ENCODE assay signal across 14 cellular contexts in genomic region chr7:14233026-14233897, GRCh38.
A peak's percentile ranks its signal among the peaks of the same experiment; 100 is the strongest.
DNase-seq lines count a peak whose midpoint lies in the region; ATAC-seq and TF ChIP-seq lines count a peak whose summit lies in the region.
"Had no signal": no experiment of that assay in that cellular context is flagged by ENCODE, and none has a peak within 500 bp of the region (broad histone marks: within the 10 kb centered on the region; RNA-seq: fewer than 3 reads in every experiment).

No MANE protein-coding gene starts in this region.

- H3K9me2 ChIP-seq in SK-N-SH (no peaks in the 10 kb centered on the region), PC-3 (replicated peaks; ENCODE audit: low read length) (no peaks in the 10 kb centered on the region)

- POLR2A ChIA-PET in SK-N-SH (lab: Yijun Ruan, JAX) (no interaction called here), PC-3 (lab: Charles Lee; ENCODE audit: unreplicated experiment) (no interaction called here)

- TF ChIP-seq CTCF in SK-N-SH (IDR thresholded peaks at IDR 0.05): no peak
- TF ChIP-seq CTCF in PC-3 (conservative IDR thresholded peaks at IDR 0.05; ENCODE audit: low read depth, low read length): no peak
- TF ChIP-seq CTCF in fibroblast of the aortic adventitia (IDR thresholded peaks at IDR 0.05; ENCODE audit: insufficient read depth, low read length): no peak
- TF ChIP-seq CTCF in adrenal gland (IDR thresholded peaks at IDR 0.05): no peak

- no peaks in the 10 kb centered on the region for H3K4me1 Mint-ChIP-seq in stimulated activated memory B cell treated with anti-CD40 and anti-IgM and Interleukin-4, amounts not matched to agents 10 μg/mL and 1 μg/mL and 100 μg/mL, for 72 hours
- H3K4me1 Mint-ChIP-seq: brain, naive B cell had no signal

- no peak for ATAC-seq in SK-N-SH treated with all-trans-retinoic acid at 6 μM for 48 hours
- peak; percentile 83 for ATAC-seq in PC-3
- peak; percentile 48 for ATAC-seq in stimulated activated memory B cell treated with anti-CD40 and anti-IgM and Interleukin-4, amounts not matched to agents 10 μg/mL and 1 μg/mL and 100 μg/mL, for 72 hours
- no peak for ATAC-seq in HG03139 (IDR thresholded peaks at IDR 0.05; ENCODE audit: unreplicated experiment)
- ATAC-seq: Right ventricle myocardium inferior had no signal

- TF ChIP-seq EP300 in SK-N-SH (IDR thresholded peaks at IDR 0.05; ENCODE audit: borderline replicate concordance in 1 of 2, low read depth in 1 of 2, low read length in 1 of 2): 0 out of 4 replicates have a peak, but pooled peaks of 1 of the 2 experiments have one; percentile 4

- H3K36me3 ChIP-seq in SK-N-SH (replicated peaks in 1 of 2; ENCODE audit: control insufficient read depth in 1 of 2, insufficient read depth in 2 of 2, low read length in 1 of 2) (no peaks in the 10 kb centered on the region), PC-3 (ENCODE audit: low read depth, low read length) (no peaks in the 10 kb centered on the region), adrenal gland (replicated peaks in 1 of 2) (no peaks in the 10 kb centered on the region)
- H3K36me3 ChIP-seq: upper lobe of left lung had no signal

- no peak overlapping the region for H3K27ac Mint-ChIP-seq in stimulated activated memory B cell treated with anti-CD40 and anti-IgM and Interleukin-4, amounts not matched to agents 10 μg/mL and 1 μg/mL and 100 μg/mL, for 72 hours
- H3K27ac Mint-ChIP-seq: naive B cell had no signal

- H3K9me3 Mint-ChIP-seq in stimulated activated memory B cell treated with anti-CD40 and anti-IgM and Interleukin-4, amounts not matched to agents 10 μg/mL and 1 μg/mL and 100 μg/mL, for 72 hours: no peaks in the 10 kb centered on the region
- H3K9me3 Mint-ChIP-seq: brain had no signal

- WGBS in SK-N-SH (ENCODE audit: low lambda C conversion rate): 56% methylated on average over 8 of the region's 8 CpGs
- 67 to 70% (median 69%) methylated on average over 8 of the region's 8 CpGs for WGBS in adrenal gland, 4 donors

- H3F3A ChIP-seq in SK-N-SH (replicated peaks; ENCODE audit: insufficient read depth) (no peaks in the 10 kb centered on the region), PC-3 (ENCODE audit: low read length, unreplicated experiment) (no peaks in the 10 kb centered on the region)

- no peaks in the 10 kb centered on the region for H4K20me1 ChIP-seq in SK-N-SH (ENCODE audit: insufficient read depth)
- H4K20me1 ChIP-seq in PC-3 (ENCODE audit: low read length): no peaks in the 10 kb centered on the region

- H3K79me2 ChIP-seq in SK-N-SH (ENCODE audit: insufficient read depth): no peaks in the 10 kb centered on the region; the same call in 1 of the 2 replicates
- H3K79me2 ChIP-seq in PC-3 (ENCODE audit: low read length): no peaks in the 10 kb centered on the region

- no peak for TF ChIP-seq RAD21 in SK-N-SH (IDR thresholded peaks at IDR 0.05; ENCODE audit: low read length)

- BruUV-seq in PC-3 (replicated peaks; lab: Mats Ljungman, UMichigan): no TSS peak

- H3K4me1 ChIP-seq in SK-N-SH (ENCODE audit: control insufficient read depth in 1 of 2, insufficient read depth in 2 of 2, low read depth in 1 of 2, low read length in 1 of 2) (peaks cover 7 to 16% of the 10 kb centered on the region in 2 experiments; a peak in 3 of 4 replicates), PC-3 (ENCODE audit: insufficient read depth, low read length) (peaks cover 22% of the 10 kb centered on the region), adrenal gland (replicated peaks in 1 of 2) (no peaks in the 10 kb centered on the region)
- H3K4me1 ChIP-seq: upper lobe of left lung had no signal

- intact Hi-C loops in PC-3 (cut with micrococcal nuclease) (loop anchor here (10.0 kb wide), 2 partner anchors 222 to 238 kb away; no protein-coding TSS in a partner anchor), adrenal gland (cut with DNase I) (no loop called here)

- H3K9me3 ChIP-seq in SK-N-SH (no peaks in the 10 kb centered on the region), PC-3 (ENCODE audit: low read length) (no peaks in the 10 kb centered on the region), adrenal gland (replicated peaks in 1 of 3) (no peaks in the 10 kb centered on the region)
- H3K9me3 ChIP-seq: upper lobe of left lung had no signal

- H3K27ac ChIP-seq in SK-N-SH (ENCODE audit: low read depth in 2 of 2, low read length in 1 of 2) (no peak overlapping the region), PC-3 (ENCODE audit: low read length) (0 out of 2 replicates have a peak overlapping the region, but pooled peaks have one; percentile 6), adrenal gland (no peak overlapping the region)
- H3K27ac ChIP-seq: epithelial cell of prostate, upper lobe of left lung had no signal

- H3K36me3 Mint-ChIP-seq in stimulated activated memory B cell treated with anti-CD40 and anti-IgM and Interleukin-4, amounts not matched to agents 10 μg/mL and 1 μg/mL and 100 μg/mL, for 72 hours: no peaks in the 10 kb centered on the region
- H3K36me3 Mint-ChIP-seq: brain, naive B cell had no signal

- TF ChIP-seq POLR2A in adrenal gland (IDR thresholded peaks at IDR 0.05): no peak

- H3K27me3 ChIP-seq in SK-N-SH (ENCODE audit: insufficient read depth) (no peaks in the 10 kb centered on the region), PC-3 (ENCODE audit: low read length) (no peaks in the 10 kb centered on the region), adrenal gland (no peaks in the 10 kb centered on the region)
- H3K27me3 ChIP-seq: upper lobe of left lung had no signal

- H3K4me2 ChIP-seq in SK-N-SH (0 out of 2 replicates have a peak overlapping the region, but pooled peaks have one; percentile 17), PC-3 (ENCODE audit: low read length) (peak overlapping the region; percentile 75)

- no peaks in the 10 kb centered on the region for H3K27me3 Mint-ChIP-seq in stimulated activated memory B cell treated with anti-CD40 and anti-IgM and Interleukin-4, amounts not matched to agents 10 μg/mL and 1 μg/mL and 100 μg/mL, for 72 hours
- H3K27me3 Mint-ChIP-seq: naive B cell had no signal

- CTCF ChIA-PET in SK-N-SH (lab: Yijun Ruan, JAX): interaction anchor here (1.5 kb wide), 1 partner anchor 8 kb away, joined by 3 read pairs; no protein-coding TSS in a partner anchor
- CTCF ChIA-PET in PC-3 (lab: Charles Lee): no interaction called here

- no peak for DNase-seq in SK-N-SH
- peak; percentile 66 for DNase-seq in PC-3
- peak; percentile 49 for DNase-seq in fibroblast of the aortic adventitia (ENCODE audit: low read depth)
- no peak for DNase-seq in pons (ENCODE audit: low spot score)
- no peak for DNase-seq in adrenal gland
- DNase-seq: activated T-cell treated with anti-CD3 and anti-CD28 coated beads for 4 hours, naive B cell, upper lobe of left lung had no signal

- H3K9ac ChIP-seq in SK-N-SH (no peak overlapping the region), PC-3 (ENCODE audit: low read length) (no peak overlapping the region)

- H2AFZ ChIP-seq in SK-N-SH (ENCODE audit: low read depth) (peak overlapping the region; percentile 8; the same call in 1 of the 2 replicates), PC-3 (ENCODE audit: low read length) (peak overlapping the region; percentile 42)

- no peak overlapping the region for H3K4me3 ChIP-seq in SK-N-SH (ENCODE audit: low read depth in 2 of 2, low read length in 1 of 2)
- peak overlapping the region; percentile 33; the same call in 1 of the 2 replicates for H3K4me3 ChIP-seq in PC-3 (ENCODE audit: low read length)
- H3K4me3 ChIP-seq in fibroblast of the aortic adventitia (ENCODE audit: low read depth, low read length): no peak overlapping the region
- H3K4me3 ChIP-seq in adrenal gland: no peak overlapping the region
- H3K4me3 ChIP-seq: upper lobe of left lung had no signal

- H3K4me3 Mint-ChIP-seq in stimulated activated memory B cell treated with anti-CD40 and anti-IgM and Interleukin-4, amounts not matched to agents 10 μg/mL and 1 μg/mL and 100 μg/mL, for 72 hours: no peak overlapping the region
- H3K4me3 Mint-ChIP-seq: brain, naive B cell had no signal

TF ChIP-seq in SK-N-SH, 30 proteins besides CTCF, POLR2A, EP300 and RAD21:
- TF ChIP-seq RCOR1 (IDR thresholded peaks at IDR 0.05; ENCODE audit: low read length) (no peak), FOSL2 (IDR thresholded peaks at IDR 0.05; ENCODE audit: borderline replicate concordance, low read depth) (0 out of 2 replicates have a peak, but pooled peaks have one; percentile 37), JUND (IDR thresholded peaks at IDR 0.05) (peak; percentile 9; the same call in 1 of the 2 replicates)

TF ChIP-seq in SK-N-SH treated with all-trans-retinoic acid at 6 μM for 48 hours, 23 proteins besides CTCF, POLR2A, EP300 and RAD21:
- TF ChIP-seq RARB (CRISPR knock-in tag; IDR thresholded peaks at IDR 0.05) (no peak), SNAI2 (CRISPR knock-in tag; IDR thresholded peaks at IDR 0.05) (no peak), ESRRG (CRISPR knock-in tag; IDR thresholded peaks at IDR 0.05) (no peak), OSR1 (CRISPR knock-in tag; IDR thresholded peaks at IDR 0.05) (no peak), PPARA (CRISPR knock-in tag; IDR thresholded peaks at IDR 0.05; ENCODE audit: borderline replicate concordance) (no peak), ZNF70 (CRISPR knock-in tag; IDR thresholded peaks at IDR 0.05) (no peak), POU6F1 (CRISPR knock-in tag; IDR thresholded peaks at IDR 0.05; ENCODE audit: borderline replicate concordance, low read depth) (no peak), ZFP3 (CRISPR knock-in tag; IDR thresholded peaks at IDR 0.05) (no peak), ZNF8 (CRISPR knock-in tag; IDR thresholded peaks at IDR 0.05) (no peak)

Comparison
In these comparisons a context has a peak if more than half of its experiments do, and no peak if none do; other contexts are left out.
1. DNase-seq: peak in PC-3 (single experiment) and fibroblast of the aortic adventitia (single experiment); none in SK-N-SH (single experiment), pons (single experiment) and adrenal gland (0 of 7).
2. ATAC-seq: peak in PC-3 (single experiment) and stimulated activated memory B cell treated with anti-CD40 and anti-IgM and Interleukin-4, amounts not matched to agents 10 μg/mL and 1 μg/mL and 100 μg/mL, for 72 hours (single experiment); none in SK-N-SH treated with all-trans-retinoic acid at 6 μM for 48 hours (single experiment) and HG03139 (single experiment).